Comparison of ENCODE assay signal across 9 cellular contexts in genomic region chr18:2978626-2979025, GRCh38. TPM values are rescaled to one million over a fixed set of nuclear protein-coding genes. Genes with fewer than 3 reads are reported as not detected.
A peak's percentile ranks its signal among the peaks of the same experiment; 100 is the strongest.
DNase-seq lines count a peak whose midpoint lies in the region; ATAC-seq, FAIRE-seq and TF ChIP-seq lines count a peak whose summit lies in the region.
"Had no signal": no experiment of that assay in that cellular context is flagged by ENCODE, and none has a peak within 500 bp of the region (broad histone marks: within the 10 kb centered on the region; RNA-seq: fewer than 3 reads in every experiment).

No MANE protein-coding gene starts in this region.

- no TSS peak for BruUV-seq in Panc1 (replicated peaks; lab: Mats Ljungman, UMichigan)

- H3K27ac ChIP-seq in Panc1 (ENCODE audit: low read length), result peak overlapping the region; percentile 96
- H3K27ac ChIP-seq in effector memory CD4-positive, alpha-beta T cell (ENCODE audit: insufficient read depth, low read length, poor library complexity, severe bottlenecking), result peak overlapping the region; percentile 74
- peak overlapping the region in 2 of 4 donors; percentile 61 to 73 for H3K27ac ChIP-seq in pancreas

- peaks cover 68% of the 10 kb centered on the region for H3K4me1 Mint-ChIP-seq in T-helper 1 cell treated with Interleukin-12 subunit alpha and Interleukin-12 subunit beta and Interleukin-4 antibody, amounts not matched to agents 30 μg/mL and 1 μg/mL, for 36 hours (ENCODE audit: low read depth)
- peaks cover 13% of the 10 kb centered on the region for H3K4me1 Mint-ChIP-seq in endothelial cell (ENCODE audit: unreplicated experiment)

- H3K4me1 ChIP-seq in Panc1 (ENCODE audit: control insufficient read depth, insufficient read depth, low read length) (peaks cover 75% of the 10 kb centered on the region), pancreas (peaks cover 56 to 81% (median 75%) of the 10 kb centered on the region in 3 donors)
- H3K4me1 ChIP-seq in effector memory CD4-positive, alpha-beta T cell (ENCODE audit: control insufficient read depth, insufficient read depth, low read length, poor library complexity, severe bottlenecking), result peaks cover 41% of the 10 kb centered on the region

- intact Hi-C loops in Panc1 (cut with micrococcal nuclease; ENCODE audit: unreplicated experiment) (no loop called here), sciatic nerve (cut with DNase I) (no loop called here), pancreas (cut with DNase I) (no loop called here)

- no peak for ATAC-seq in Panc1
- peak; percentile 69 for ATAC-seq in sciatic nerve
- no peak for ATAC-seq in left lobe of liver
- ATAC-seq in pancreas, result no peak

- no peaks in the 10 kb centered on the region for H3K27me3 ChIP-seq in Panc1 (ENCODE audit: control insufficient read depth, insufficient read depth, low read length)
- H3K27me3 ChIP-seq in effector memory CD4-positive, alpha-beta T cell (replicated peaks; ENCODE audit: control insufficient read depth, insufficient read depth, low read length, poor library complexity, severe bottlenecking), result no peaks in the 10 kb centered on the region
- H3K27me3 ChIP-seq in pancreas, result no peaks in the 10 kb centered on the region

- in situ Hi-C loops in Panc1 (cut with HindIII; ENCODE audit: low pct_unique_long_range_greater_than_20kb, low sequenced_read_pairs), result no loop called here

- FAIRE-seq in pancreas (lab: Jason Lieb, UNC), result no peak
- FAIRE-seq: A204.1 had no signal

- H3K9me3 Mint-ChIP-seq in T-helper 1 cell treated with Interleukin-12 subunit alpha and Interleukin-12 subunit beta and Interleukin-4 antibody, amounts not matched to agents 30 μg/mL and 1 μg/mL, for 36 hours, result no peaks in the 10 kb centered on the region
- H3K9me3 Mint-ChIP-seq in endothelial cell (ENCODE audit: unreplicated experiment), result no peaks in the 10 kb centered on the region

- peaks cover 28% of the 10 kb centered on the region for H3K36me3 Mint-ChIP-seq in T-helper 1 cell treated with Interleukin-12 subunit alpha and Interleukin-12 subunit beta and Interleukin-4 antibody, amounts not matched to agents 30 μg/mL and 1 μg/mL, for 36 hours (ENCODE audit: low read depth)
- H3K36me3 Mint-ChIP-seq in endothelial cell (ENCODE audit: low read depth, unreplicated experiment), result peaks cover 3% of the 10 kb centered on the region

- POLR2A ChIA-PET in Panc1 (lab: Charles Lee), result no interaction called here

- WGBS in pancreas, 2 donors, result 79 to 87% methylated on average over 3 of the region's 3 CpGs

- no peaks in the 10 kb centered on the region for H3K36me3 ChIP-seq in Panc1 (ENCODE audit: control insufficient read depth, insufficient read depth, low read length)
- no peaks in the 10 kb centered on the region for H3K36me3 ChIP-seq in effector memory CD4-positive, alpha-beta T cell (ENCODE audit: control insufficient read depth, insufficient read depth, low read length)
- H3K36me3 ChIP-seq in pancreas, result no peaks in the 10 kb centered on the region

- DNase-seq in T-helper 1 cell (no peak), Panc1 (ENCODE audit: low read depth, low spot score) (no peak), sciatic nerve (ENCODE audit: low spot score) (no peak), endothelial cell (ENCODE audit: low spot score) (no peak), left lobe of liver (ENCODE audit: low spot score) (no peak), pancreas (no peak)
- DNase-seq in effector memory CD4-positive, alpha-beta T cell, result peak in 2 of 3 donors; percentile 30 to 36

- no peaks in the 10 kb centered on the region for H3K27me3 Mint-ChIP-seq in T-helper 1 cell treated with Interleukin-12 subunit alpha and Interleukin-12 subunit beta and Interleukin-4 antibody, amounts not matched to agents 30 μg/mL and 1 μg/mL, for 36 hours (ENCODE audit: low read depth)
- peaks cover 2% of the 10 kb centered on the region for H3K27me3 Mint-ChIP-seq in endothelial cell (ENCODE audit: unreplicated experiment)

- H3K9me3 ChIP-seq in Panc1 (ENCODE audit: control insufficient read depth, insufficient read depth, low read depth, low read length) (no peaks in the 10 kb centered on the region), pancreas (no peaks in the 10 kb centered on the region)
- no peaks in the 10 kb centered on the region for H3K9me3 ChIP-seq in effector memory CD4-positive, alpha-beta T cell (ENCODE audit: control insufficient read depth, low read length)

- peak overlapping the region; percentile 76 for H3K4me3 Mint-ChIP-seq in T-helper 1 cell treated with Interleukin-12 subunit alpha and Interleukin-12 subunit beta and Interleukin-4 antibody, amounts not matched to agents 30 μg/mL and 1 μg/mL, for 36 hours
- H3K4me3 Mint-ChIP-seq in endothelial cell (ENCODE audit: unreplicated experiment), result no peak overlapping the region

- 0 out of 4 replicates have a peak overlapping the region, but pooled peaks of 1 of the 2 experiments have one; percentile 10 for H3K4me3 ChIP-seq in Panc1 (ENCODE audit: low read depth in 2 of 2, low read length in 2 of 2)
- peak overlapping the region; percentile 35 for H3K4me3 ChIP-seq in effector memory CD4-positive, alpha-beta T cell (ENCODE audit: insufficient read depth, low read depth, low read length, poor library complexity, severe bottlenecking)
- H3K4me3 ChIP-seq in pancreas, result no peak overlapping the region

- peak overlapping the region; percentile 88 for H3K27ac Mint-ChIP-seq in T-helper 1 cell treated with Interleukin-12 subunit alpha and Interleukin-12 subunit beta and Interleukin-4 antibody, amounts not matched to agents 30 μg/mL and 1 μg/mL, for 36 hours
- H3K27ac Mint-ChIP-seq in endothelial cell (ENCODE audit: unreplicated experiment), result no peak overlapping the region

- CTCF ChIA-PET in Panc1 (lab: Charles Lee), result no interaction called here

- TF ChIP-seq CTCF in Panc1 (IDR thresholded peaks at IDR 0.05) (no peak), endothelial cell (IDR thresholded peaks at IDR 0.05; ENCODE audit: unreplicated experiment) (no peak), pancreas (IDR thresholded peaks at IDR 0.05) (no peak)

RNA-seq across cellular contexts. Expression of gene LPIN2, which starts 34.3 kb away (rescaled TPM):
- total RNA-seq in Panc1 (2021; ENCODE audit: unreplicated experiment) (38.3 TPM), sciatic nerve (40.3 TPM), endothelial cell (ENCODE audit: unreplicated experiment) (26.1 TPM), left lobe of liver (58.9 TPM), pancreas (10 to 100 TPM in 5 of 6 donors, 1 to 10 TPM in 1; 9.9 to 23.0 (median 13.7) TPM)
- polyA plus RNA-seq in Panc1 (2012; ENCODE audit: insufficient read length), result 18.8 TPM
- polyA plus RNA-seq in pancreas, result 1 to 10 TPM; 5.1 to 8.2 TPM

Comparison
In these comparisons a context has a peak if more than half of its experiments do, and no peak if none do; other contexts are left out.
1. DNase-seq: peak in effector memory CD4-positive, alpha-beta T cell (2 of 3); none in T-helper 1 cell (0 of 5), Panc1 (single experiment), sciatic nerve (single experiment), endothelial cell (single experiment), left lobe of liver (single experiment) and pancreas (0 of 6).